ENCODE assay signal across 12 cellular contexts in the genomic region with DNA sequence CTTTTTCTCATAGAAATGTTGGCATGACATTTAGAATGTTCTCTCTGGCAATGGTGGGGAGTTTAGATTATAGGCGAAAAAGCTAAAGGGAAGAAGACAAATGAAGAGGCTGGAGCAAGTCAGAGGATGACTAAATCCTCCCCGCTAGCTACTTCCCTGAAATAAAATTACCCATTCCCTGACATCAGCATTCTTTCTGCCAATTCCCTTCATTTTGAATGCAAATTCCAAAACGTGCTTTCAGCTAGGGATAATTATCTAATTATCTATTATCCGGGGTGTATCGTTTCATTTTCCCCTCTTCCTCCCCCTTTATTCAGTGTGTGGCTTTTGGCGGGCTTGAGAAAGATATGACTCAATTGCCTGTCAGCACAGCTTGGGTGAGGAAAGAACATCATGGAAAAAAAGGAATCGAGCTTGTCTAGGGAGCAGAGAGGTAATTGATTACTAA.
A peak's percentile ranks its signal among the peaks of the same experiment; 100 is the strongest.
DNase-seq lines count a peak whose midpoint lies in the region; ATAC-seq and TF ChIP-seq lines count a peak whose summit lies in the region.
"Had no signal": no experiment of that assay in that cellular context is flagged by ENCODE, and none has a peak within 500 bp of the region (broad histone marks: within the 10 kb centered on the region; RNA-seq: fewer than 3 reads in every experiment).

No MANE protein-coding gene starts in this region.

- no peak overlapping the region for H3K27ac Mint-ChIP-seq in activated CD4-positive, alpha-beta memory T cell treated with anti-CD3 and anti-CD28 coated beads, Interleukin-2, amount 10 ng/mL, durations not matched to agents 7 days and 5 days

- H4K20me1 ChIP-seq in HCT116 (ENCODE audit: insufficient read depth): no peaks in the 10 kb centered on the region
- no peaks in the 10 kb centered on the region for H4K20me1 ChIP-seq in SK-N-SH (ENCODE audit: insufficient read depth)
- H4K20me1 ChIP-seq: BLaER1 treated with 17β-estradiol and CSF1 and Interleukin-3, amounts not matched to agents 10 nM and 100 nM had no signal

- POLR2A ChIA-PET in HCT116 (lab: Charles Lee): no interaction called here
- POLR2A ChIA-PET in SK-N-SH (lab: Yijun Ruan, JAX): no interaction called here
- POLR2A ChIA-PET in GM10248 (lab: Yijun Ruan, JAX): no interaction called here
- POLR2A ChIA-PET in activated CD4-positive, alpha-beta memory T cell treated with anti-CD3 and anti-CD28 coated beads, Interleukin-2, amount 10 ng/mL, durations not matched to agents 7 days and 5 days (lab: Charles Lee): no interaction called here

- H3K4me1 ChIP-seq in ACC112 (ENCODE audit: control insufficient read depth, insufficient read depth, low read length, unreplicated experiment): peaks cover 25% of the 10 kb centered on the region
- H3K4me1 ChIP-seq in HCT116 (ENCODE audit: control insufficient read depth in 1 of 2, insufficient read depth in 2 of 2, low read length in 2 of 2): peaks cover 4 to 12% of the 10 kb centered on the region in 2 experiments; a peak in 2 of 4 replicates
- H3K4me1 ChIP-seq in SK-N-SH (ENCODE audit: control insufficient read depth in 1 of 2, insufficient read depth in 2 of 2, low read depth in 1 of 2, low read length in 1 of 2): peaks cover 4 to 20% of the 10 kb centered on the region in 2 experiments; a peak in 3 of 4 replicates
- H3K4me1 ChIP-seq: upper lobe of right lung had no signal

- H3K36me3 Mint-ChIP-seq in activated CD4-positive, alpha-beta memory T cell treated with anti-CD3 and anti-CD28 coated beads, Interleukin-2, amount 10 ng/mL, durations not matched to agents 7 days and 5 days (ENCODE audit: low read depth): no peaks in the 10 kb centered on the region

- no peaks in the 10 kb centered on the region for H3K4me1 Mint-ChIP-seq in activated CD4-positive, alpha-beta memory T cell treated with anti-CD3 and anti-CD28 coated beads, Interleukin-2, amount 10 ng/mL, durations not matched to agents 7 days and 5 days

- TF ChIP-seq EP300 in SK-N-SH (IDR thresholded peaks at IDR 0.05; ENCODE audit: borderline replicate concordance in 1 of 2, low read depth in 1 of 2, low read length in 1 of 2): peak in 1 of 2 experiments; percentile 77; a peak in 1 of 4 replicates

- H3K27ac ChIP-seq in ACC112 (ENCODE audit: low read depth, low read length) (peak overlapping the region; percentile 92), HCT116 (ENCODE audit: low read depth, low read length) (no peak overlapping the region), SK-N-SH (ENCODE audit: low read depth in 2 of 2, low read length in 1 of 2) (peak overlapping the region in 1 of 2 experiments; percentile 56; a peak in 3 of 4 replicates)
- H3K27ac ChIP-seq: BLaER1 treated with 17β-estradiol and CSF1 and Interleukin-3, amounts not matched to agents 10 nM and 100 nM; upper lobe of right lung had no signal

- H3K4me3 Mint-ChIP-seq in activated CD4-positive, alpha-beta memory T cell treated with anti-CD3 and anti-CD28 coated beads, Interleukin-2, amount 10 ng/mL, durations not matched to agents 7 days and 5 days: no peak overlapping the region
- H3K4me3 Mint-ChIP-seq: nephron progenitor cell had no signal

- H3K9me3 ChIP-seq in HCT116 (ENCODE audit: control insufficient read depth in 1 of 2, insufficient read depth in 1 of 2, low read depth in 1 of 2, low read length in 2 of 2) (no peaks in the 10 kb centered on the region), SK-N-SH (no peaks in the 10 kb centered on the region)
- H3K9me3 ChIP-seq: BLaER1 treated with 17β-estradiol and CSF1 and Interleukin-3, amounts not matched to agents 10 nM and 100 nM; upper lobe of right lung had no signal

- intact Hi-C loops in HCT116 (cut with micrococcal nuclease): no loop called here

- TF ChIP-seq POLR2A in HCT116 (IDR thresholded peaks at IDR 0.05; ENCODE audit: borderline replicate concordance, extremely low read depth, insufficient read depth, insufficient read length): no peak

- BruUV-seq in HCT116 (replicated peaks; lab: Mats Ljungman, UMichigan): no TSS peak

- H2AFZ ChIP-seq in ACC112 (ENCODE audit: low read length, unreplicated experiment) (peak overlapping the region; percentile 83), HCT116 (ENCODE audit: low read depth, low read length, poor library complexity, severe bottlenecking) (no peak overlapping the region), SK-N-SH (ENCODE audit: low read depth) (peak overlapping the region; percentile 8; the same call in 1 of the 2 replicates)

- H3K79me2 ChIP-seq in ACC112 (ENCODE audit: control insufficient read depth, insufficient read depth, low read length, unreplicated experiment) (no peaks in the 10 kb centered on the region), HCT116 (ENCODE audit: insufficient read depth, low read length) (no peaks in the 10 kb centered on the region), SK-N-SH (ENCODE audit: insufficient read depth) (no peaks in the 10 kb centered on the region)

- TF ChIP-seq CTCF in HCT116 (IDR thresholded peaks at IDR 0.05 in 2 of 3, conservative IDR thresholded peaks at IDR 0.05 in 1 of 3; ENCODE audit: borderline replicate concordance in 1 of 3, insufficient read depth in 1 of 3, low read depth in 2 of 3, low read length in 2 of 3) (no peak), SK-N-SH (IDR thresholded peaks at IDR 0.05) (no peak), fibroblast of pulmonary artery (IDR thresholded peaks at IDR 0.05; ENCODE audit: low read length, missing control alignments) (no peak), GM10248 (IDR thresholded peaks at IDR 0.05; ENCODE audit: control extremely low read depth, extremely low read depth, low read depth, missing control alignments) (no peak)

- H3K9me3 Mint-ChIP-seq in activated CD4-positive, alpha-beta memory T cell treated with anti-CD3 and anti-CD28 coated beads, Interleukin-2, amount 10 ng/mL, durations not matched to agents 7 days and 5 days: peaks cover 2% of the 10 kb centered on the region

- RAD21 ChIA-PET in HCT116 (lab: Charles Lee; ENCODE audit: low non-redundant PET in 1 of 2, low total read pairs in 2 of 2, uncharacterized antibody in 2 of 2, unreplicated experiment in 2 of 2): no interaction called here

- H3K36me3 ChIP-seq in ACC112 (ENCODE audit: insufficient read depth, low read length): no peaks in the 10 kb centered on the region
- no peaks in the 10 kb centered on the region for H3K36me3 ChIP-seq in HCT116 (ENCODE audit: control insufficient read depth in 1 of 2, insufficient read depth in 2 of 2, low read length in 2 of 2)
- H3K36me3 ChIP-seq in SK-N-SH (replicated peaks in 1 of 2; ENCODE audit: control insufficient read depth in 1 of 2, insufficient read depth in 2 of 2, low read length in 1 of 2): peaks cover 0 to 3% of the 10 kb centered on the region in 2 experiments
- H3K36me3 ChIP-seq: BLaER1 treated with 17β-estradiol and CSF1 and Interleukin-3, amounts not matched to agents 10 nM and 100 nM; upper lobe of right lung had no signal

- ATAC-seq in HCT116: no peak
- ATAC-seq in HG02840 (IDR thresholded peaks at IDR 0.05; ENCODE audit: low FRiP score, unreplicated experiment): no peak
- ATAC-seq in HG02870 (IDR thresholded peaks at IDR 0.05; ENCODE audit: unreplicated experiment): no peak
- ATAC-seq: upper lobe of right lung had no signal

- H3K27me3 ChIP-seq in ACC112 (ENCODE audit: insufficient read depth, low read length) (no peaks in the 10 kb centered on the region), HCT116 (ENCODE audit: insufficient read depth, low read length) (no peaks in the 10 kb centered on the region), SK-N-SH (ENCODE audit: insufficient read depth) (no peaks in the 10 kb centered on the region)
- H3K27me3 ChIP-seq: BLaER1 treated with 17β-estradiol and CSF1 and Interleukin-3, amounts not matched to agents 10 nM and 100 nM; upper lobe of right lung had no signal

- CTCF ChIA-PET in HCT116 (lab: Charles Lee): no interaction called here
- CTCF ChIA-PET in SK-N-SH (lab: Yijun Ruan, JAX): interaction anchor here (1.1 to 1.3 kb wide), 2 partner anchors 20 to 1019 kb away, joined by 3 to 4 read pairs; no protein-coding TSS in a partner anchor
- CTCF ChIA-PET in GM10248 (lab: Yijun Ruan, JAX): interaction anchor here (0.6 kb wide), 1 partner anchor 1824 kb away, joined by 3 read pairs; no protein-coding TSS in a partner anchor
- CTCF ChIA-PET in activated CD4-positive, alpha-beta memory T cell treated with anti-CD3 and anti-CD28 coated beads, Interleukin-2, amount 10 ng/mL, durations not matched to agents 7 days and 5 days (lab: Charles Lee): no interaction called here

- H3K27me3 Mint-ChIP-seq in activated CD4-positive, alpha-beta memory T cell treated with anti-CD3 and anti-CD28 coated beads, Interleukin-2, amount 10 ng/mL, durations not matched to agents 7 days and 5 days: no peaks in the 10 kb centered on the region

- no peak for TF ChIP-seq RAD21 in HCT116 (IDR thresholded peaks at IDR 0.05; ENCODE audit: low read depth)
- TF ChIP-seq RAD21 in SK-N-SH (IDR thresholded peaks at IDR 0.05; ENCODE audit: low read length): no peak

- H3K9me2 ChIP-seq in HCT116 (ENCODE audit: insufficient read depth) (no peaks in the 10 kb centered on the region), SK-N-SH (no peaks in the 10 kb centered on the region)

- H3K4me3 ChIP-seq in ACC112 (ENCODE audit: low read depth, low read length) (peak overlapping the region; percentile 65), HCT116 (replicated peaks in 1 of 2; ENCODE audit: low read depth in 1 of 2, low read length in 2 of 2) (no peak overlapping the region), SK-N-SH (ENCODE audit: low read depth in 2 of 2, low read length in 1 of 2) (no peak overlapping the region), fibroblast of pulmonary artery (replicated peaks; ENCODE audit: low read depth, low read length) (no peak overlapping the region)
- H3K4me3 ChIP-seq: BLaER1 treated with 17β-estradiol and CSF1 and Interleukin-3, amounts not matched to agents 10 nM and 100 nM; upper lobe of right lung had no signal

- peaks cover 7% of the 10 kb centered on the region for H3F3A ChIP-seq in SK-N-SH (replicated peaks; ENCODE audit: insufficient read depth)

- 15% methylated on average over 7 of the region's 7 CpGs for WGBS in SK-N-SH (ENCODE audit: low lambda C conversion rate)

- H3K4me2 ChIP-seq in HCT116 (ENCODE audit: low read length) (0 out of 2 replicates have a peak overlapping the region, but pooled peaks have one; percentile 9), SK-N-SH (peak overlapping the region; percentile 15)
- H3K4me2 ChIP-seq: BLaER1 treated with 17β-estradiol and CSF1 and Interleukin-3, amounts not matched to agents 10 nM and 100 nM had no signal

- DNase-seq in HCT116 (ENCODE audit: low read depth, low spot score) (no peak), SK-N-SH (no peak), fibroblast of pulmonary artery (ENCODE audit: low read depth) (peak; percentile 47), GM10248 (ENCODE audit: extremely low spot score) (no peak)
- no peak for DNase-seq in activated CD4-positive, alpha-beta memory T cell treated with anti-CD3 and anti-CD28 coated beads, Interleukin-2, amount 10 ng/mL, durations not matched to agents 7 days and 5 days
- DNase-seq: NCI-H2081 treated with DMSO at 0.1 percent for 48 hours, nephron progenitor cell, upper lobe of right lung had no signal

- H3K9ac ChIP-seq in HCT116 (ENCODE audit: low read length): no peak overlapping the region
- H3K9ac ChIP-seq in SK-N-SH: no peak overlapping the region
- H3K9ac ChIP-seq: BLaER1 treated with 17β-estradiol and CSF1 and Interleukin-3, amounts not matched to agents 10 nM and 100 nM had no signal

Comparison
In these comparisons a context has a peak if more than half of its experiments do, and no peak if none do; other contexts are left out.
1. CTCF ChIA-PET loops: an anchor here in SK-N-SH (1.1 to 1.3 kb wide) and GM10248 (0.6 kb wide); none called in HCT116 and activated CD4-positive, alpha-beta memory T cell treated with anti-CD3 and anti-CD28 coated beads, Interleukin-2, amount 10 ng/mL, durations not matched to agents 7 days and 5 days.